In the genomic region with DNA sequence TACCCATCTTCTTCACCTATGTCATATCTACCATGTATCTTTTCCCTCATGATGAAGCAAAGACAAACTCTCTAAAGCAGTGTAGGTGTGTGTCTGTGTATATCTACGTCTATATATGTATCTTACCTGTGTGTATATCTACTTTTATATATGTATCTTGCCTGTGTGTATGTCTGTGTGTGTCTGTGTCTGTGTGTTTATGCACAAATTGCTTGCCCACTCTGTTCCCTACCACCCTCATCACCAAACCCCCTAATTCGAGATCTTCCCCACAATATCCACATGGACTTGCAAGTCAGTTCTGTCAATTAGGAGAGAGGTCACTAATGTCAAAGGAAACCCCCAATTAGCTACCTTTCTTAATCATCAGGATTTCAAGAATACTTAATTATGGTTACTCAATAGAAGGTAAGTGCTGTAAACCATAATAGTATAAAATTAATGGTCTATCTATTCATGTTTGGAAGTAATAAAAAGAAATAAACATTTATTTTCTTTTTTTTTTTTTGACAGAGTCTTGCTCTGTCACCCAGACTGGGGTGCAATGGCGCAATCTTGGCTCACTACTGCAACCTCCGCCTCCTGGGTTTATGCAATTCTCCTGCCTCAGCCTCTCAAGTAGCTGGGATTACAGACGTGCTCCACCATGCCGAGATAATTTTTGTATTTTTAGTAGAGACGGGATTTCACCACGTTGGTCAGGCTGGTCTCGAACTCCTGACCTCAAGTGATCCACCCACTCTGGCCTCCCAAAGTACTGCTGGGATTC, we compare ENCODE assay signal across 1 cellular context.
TF ChIP-seq lines count a peak whose summit lies in the region.

No MANE protein-coding gene starts in this region.

TF ChIP-seq in HepG2, 621 proteins besides CTCF, POLR2A, EP300 and RAD21:
- TF ChIP-seq, protein P1, sequence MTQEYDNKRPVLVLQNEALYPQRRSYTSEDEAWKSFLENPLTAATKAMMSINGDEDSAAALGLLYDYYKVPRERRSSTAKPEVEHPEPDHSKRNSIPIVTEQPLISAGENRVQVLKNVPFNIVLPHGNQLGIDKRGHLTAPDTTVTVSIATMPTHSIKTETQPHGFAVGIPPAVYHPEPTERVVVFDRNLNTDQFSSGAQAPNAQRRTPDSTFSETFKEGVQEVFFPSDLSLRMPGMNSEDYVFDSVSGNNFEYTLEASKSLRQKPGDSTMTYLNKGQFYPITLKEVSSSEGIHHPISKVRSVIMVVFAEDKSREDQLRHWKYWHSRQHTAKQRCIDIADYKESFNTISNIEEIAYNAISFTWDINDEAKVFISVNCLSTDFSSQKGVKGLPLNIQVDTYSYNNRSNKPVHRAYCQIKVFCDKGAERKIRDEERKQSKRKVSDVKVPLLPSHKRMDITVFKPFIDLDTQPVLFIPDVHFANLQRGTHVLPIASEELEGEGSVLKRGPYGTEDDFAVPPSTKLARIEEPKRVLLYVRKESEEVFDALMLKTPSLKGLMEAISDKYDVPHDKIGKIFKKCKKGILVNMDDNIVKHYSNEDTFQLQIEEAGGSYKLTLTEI (CRISPR knock-in tag; conservative IDR thresholded peaks at IDR 0.05): no peak
- TF ChIP-seq ZNF768 (CRISPR knock-in tag; IDR thresholded peaks at IDR 0.05) (peak; percentile 69; the same call in 1 of the 2 replicates), KDM1A (CRISPR knock-in tag; IDR thresholded peaks at IDR 0.05) (no peak), CEBPB (IDR thresholded peaks at IDR 0.05; ENCODE audit: borderline replicate concordance, low read depth, low read length) (peak; percentile 46; the same call in 1 of the 2 replicates), ZBTB42 (CRISPR knock-in tag; IDR thresholded peaks at IDR 0.05) (no peak), SPEN (CRISPR knock-in tag; IDR thresholded peaks at IDR 0.05; ENCODE audit: low read depth) (no peak), HMG20A (CRISPR knock-in tag; IDR thresholded peaks at IDR 0.05; ENCODE audit: borderline replicate concordance) (no peak), CBX5 (CRISPR knock-in tag; IDR thresholded peaks at IDR 0.05; ENCODE audit: borderline replicate concordance) (no peak)
- TF ChIP-seq, protein P2, sequence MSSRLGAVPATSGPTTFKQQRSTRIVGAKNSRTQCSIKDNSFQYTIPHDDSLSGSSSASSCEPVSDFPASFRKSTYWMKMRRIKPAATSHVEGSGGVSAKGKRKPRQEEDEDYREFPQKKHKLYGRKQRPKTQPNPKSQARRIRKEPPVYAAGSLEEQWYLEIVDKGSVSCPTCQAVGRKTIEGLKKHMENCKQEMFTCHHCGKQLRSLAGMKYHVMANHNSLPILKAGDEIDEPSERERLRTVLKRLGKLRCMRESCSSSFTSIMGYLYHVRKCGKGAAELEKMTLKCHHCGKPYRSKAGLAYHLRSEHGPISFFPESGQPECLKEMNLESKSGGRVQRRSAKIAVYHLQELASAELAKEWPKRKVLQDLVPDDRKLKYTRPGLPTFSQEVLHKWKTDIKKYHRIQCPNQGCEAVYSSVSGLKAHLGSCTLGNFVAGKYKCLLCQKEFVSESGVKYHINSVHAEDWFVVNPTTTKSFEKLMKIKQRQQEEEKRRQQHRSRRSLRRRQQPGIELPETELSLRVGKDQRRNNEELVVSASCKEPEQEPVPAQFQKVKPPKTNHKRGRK (CRISPR knock-in tag; IDR thresholded peaks at IDR 0.05): no peak
- TF ChIP-seq, protein P3, sequence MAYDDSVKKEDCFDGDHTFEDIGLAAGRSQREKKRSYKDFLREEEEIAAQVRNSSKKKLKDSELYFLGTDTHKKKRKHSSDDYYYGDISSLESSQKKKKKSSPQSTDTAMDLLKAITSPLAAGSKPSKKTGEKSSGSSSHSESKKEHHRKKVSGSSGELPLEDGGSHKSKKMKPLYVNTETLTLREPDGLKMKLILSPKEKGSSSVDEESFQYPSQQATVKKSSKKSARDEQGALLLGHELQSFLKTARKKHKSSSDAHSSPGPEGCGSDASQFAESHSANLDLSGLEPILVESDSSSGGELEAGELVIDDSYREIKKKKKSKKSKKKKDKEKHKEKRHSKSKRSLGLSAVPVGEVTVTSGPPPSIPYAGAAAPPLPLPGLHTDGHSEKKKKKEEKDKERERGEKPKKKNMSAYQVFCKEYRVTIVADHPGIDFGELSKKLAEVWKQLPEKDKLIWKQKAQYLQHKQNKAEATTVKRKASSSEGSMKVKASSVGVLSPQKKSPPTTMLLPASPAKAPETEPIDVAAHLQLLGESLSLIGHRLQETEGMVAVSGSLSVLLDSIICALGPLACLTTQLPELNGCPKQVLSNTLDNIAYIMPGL (CRISPR knock-in tag; IDR thresholded peaks at IDR 0.05; ENCODE audit: borderline replicate concordance in 1 of 2, low read depth in 1 of 2): no peak
